In the genomic region with DNA sequence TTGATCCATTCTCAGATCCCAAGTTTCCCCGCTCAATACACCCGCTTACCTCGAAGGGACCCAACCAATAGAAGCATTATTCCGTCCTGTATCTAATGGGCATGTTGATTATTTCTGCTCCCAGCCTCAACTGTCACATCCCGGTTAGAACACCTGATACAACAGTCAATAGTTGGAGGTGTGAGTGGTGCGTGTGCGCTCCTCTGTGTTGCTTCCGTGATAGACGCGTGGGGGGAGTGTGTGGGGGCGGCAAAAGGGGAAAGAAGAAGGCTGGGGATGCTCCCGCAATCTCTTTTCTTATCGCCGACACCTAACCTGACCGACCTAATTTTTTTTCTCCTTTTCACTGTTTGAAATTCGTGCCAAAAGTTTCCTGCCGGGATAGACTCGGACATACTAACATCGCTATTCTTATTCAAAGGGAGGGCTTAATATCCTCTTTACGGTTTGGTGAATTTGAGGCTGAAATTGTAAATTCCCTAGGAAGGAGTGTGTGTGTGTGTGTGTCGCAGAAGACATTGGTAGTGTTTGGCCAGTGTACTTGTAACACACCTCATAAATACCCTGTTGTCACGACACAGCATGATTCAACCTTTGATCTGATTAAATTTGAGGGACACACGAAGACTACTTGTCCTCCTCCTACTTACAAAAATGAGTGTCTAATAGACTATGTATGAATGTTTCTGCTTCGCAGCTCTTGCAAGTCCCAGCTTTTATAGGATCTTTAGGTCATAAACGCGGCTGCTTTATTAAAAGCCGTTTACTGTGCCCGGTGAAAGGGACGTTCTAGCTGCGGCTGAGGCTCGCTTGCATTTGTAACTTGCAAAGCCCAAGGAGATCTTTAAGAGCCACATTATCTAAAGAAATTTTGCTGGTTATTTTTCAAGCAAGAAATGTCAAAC, we compare ENCODE assay signal across 12 cellular contexts. TPM values are rescaled to one million over a fixed set of nuclear protein-coding genes. Genes with fewer than 3 reads are reported as not detected.
DNase-seq lines count a peak whose midpoint lies in the region; ATAC-seq, FAIRE-seq and TF ChIP-seq lines count a peak whose summit lies in the region.
"Had no signal": no experiment of that assay in that cellular context is flagged by ENCODE, and none has a peak within 500 bp of the region (broad histone marks: within the 10 kb centered on the region; RNA-seq: fewer than 3 reads in every experiment).

No MANE protein-coding gene starts in this region.

- peak overlapping the region; percentile 31 for H3K27ac Mint-ChIP-seq in stimulated activated naive CD8-positive, alpha-beta T cell treated with anti-CD3 and anti-CD28 coated beads, Interleukin-15, Interleukin-2, amounts not matched to agents 100 ng/mL and 50 ng/mL, for 24 hours

- no TSS peak for BruUV-seq in PC-3 (replicated peaks; lab: Mats Ljungman, UMichigan)

- DNase-seq in stimulated activated naive CD8-positive, alpha-beta T cell treated with anti-CD3 and anti-CD28 coated beads, Interleukin-15, Interleukin-2, amounts not matched to agents 100 U/mL and 50 U/mL, for 24 hours = no peak
- peak; percentile 22 for DNase-seq in PC-3
- no peak for DNase-seq in keratinocyte (ENCODE audit: low read depth, low spot score)
- no peak for DNase-seq in GM19240 (ENCODE audit: insufficient read length, low spot score)
- DNase-seq in stimulated activated CD4-positive, alpha-beta T cell treated with anti-CD3 and anti-CD28 coated beads, Interleukin-4, amount 100 ng/mL, for 24 hours = no peak
- DNase-seq: adrenal gland, mammary epithelial cell, testis had no signal

- H3K4me1 ChIP-seq in PC-3 (ENCODE audit: insufficient read depth, low read length) = no peaks in the 10 kb centered on the region
- H3K4me1 ChIP-seq in keratinocyte (ENCODE audit: control insufficient read depth, extremely low read depth, insufficient read depth, low read length) = peaks cover 18% of the 10 kb centered on the region

- H3K4me1 Mint-ChIP-seq in stimulated activated naive CD8-positive, alpha-beta T cell treated with anti-CD3 and anti-CD28 coated beads, Interleukin-15, Interleukin-2, amounts not matched to agents 100 ng/mL and 50 ng/mL, for 24 hours (ENCODE audit: low read depth) = peaks cover 34% of the 10 kb centered on the region

- H4K20me1 ChIP-seq in PC-3 (ENCODE audit: low read length) (no peaks in the 10 kb centered on the region), keratinocyte (ENCODE audit: control insufficient read depth, extremely low read depth, insufficient read depth, low read length) (no peaks in the 10 kb centered on the region)

- H3K4me3 ChIP-seq in PC-3 (ENCODE audit: low read length) (0 out of 2 replicates have a peak overlapping the region, but pooled peaks have one; percentile 70), keratinocyte (ENCODE audit: control insufficient read depth in 2 of 3, extremely low read depth in 1 of 3, insufficient read depth in 2 of 3, low read depth in 1 of 3, low read length in 3 of 3) (peak overlapping the region in 1 of 3 experiments; percentile 46)

- peaks cover 92% of the 10 kb centered on the region for H3K27me3 Mint-ChIP-seq in stimulated activated naive CD8-positive, alpha-beta T cell treated with anti-CD3 and anti-CD28 coated beads, Interleukin-15, Interleukin-2, amounts not matched to agents 100 ng/mL and 50 ng/mL, for 24 hours

- intact Hi-C loops in PC-3 (cut with micrococcal nuclease) = loop anchor here (2.0 to 10.0 kb wide), 3 partner anchors 116 to 741 kb away; no protein-coding TSS in a partner anchor

- H3K36me3 Mint-ChIP-seq in stimulated activated naive CD8-positive, alpha-beta T cell treated with anti-CD3 and anti-CD28 coated beads, Interleukin-15, Interleukin-2, amounts not matched to agents 100 ng/mL and 50 ng/mL, for 24 hours (ENCODE audit: low read depth) = peaks cover 4% of the 10 kb centered on the region

- H3K79me2 ChIP-seq in PC-3 (ENCODE audit: low read length) (no peaks in the 10 kb centered on the region), keratinocyte (ENCODE audit: control insufficient read depth, insufficient read depth, low read length) (no peaks in the 10 kb centered on the region)

- dilution Hi-C loops in keratinocyte (cut with MboI; ENCODE audit: extremely low pct_ligation_motif_present, low sequenced_read_pairs) = no loop called here

- FAIRE-seq in keratinocyte (lab: Jason Lieb, UNC) = no peak
- FAIRE-seq: G401.6 had no signal

- peak overlapping the region; percentile 0 for H3K4me3 Mint-ChIP-seq in stimulated activated naive CD8-positive, alpha-beta T cell treated with anti-CD3 and anti-CD28 coated beads, Interleukin-15, Interleukin-2, amounts not matched to agents 100 ng/mL and 50 ng/mL, for 24 hours

- H2AFZ ChIP-seq in PC-3 (ENCODE audit: low read length) (no peak overlapping the region), keratinocyte (ENCODE audit: control insufficient read depth, low read length) (no peak overlapping the region)

- POLR2A ChIA-PET in PC-3 (lab: Charles Lee; ENCODE audit: unreplicated experiment) = no interaction called here

- H3K4me2 ChIP-seq in PC-3 (ENCODE audit: low read length) (peak overlapping the region; percentile 76; the same call in 1 of the 2 replicates), keratinocyte (ENCODE audit: control insufficient read depth, extremely low read depth, insufficient read depth, low read depth, low read length) (peak overlapping the region; percentile 68)

- ATAC-seq in stimulated activated naive CD8-positive, alpha-beta T cell treated with anti-CD3 and anti-CD28 coated beads, Interleukin-15, Interleukin-2, amounts not matched to agents 100 U/mL and 50 U/mL, for 24 hours = no peak
- no peak for ATAC-seq in PC-3
- no peak for ATAC-seq in GM19397 (IDR thresholded peaks at IDR 0.05; ENCODE audit: unreplicated experiment)
- ATAC-seq in GM18858 (IDR thresholded peaks at IDR 0.05; ENCODE audit: unreplicated experiment) = no peak

- H3K9ac ChIP-seq in PC-3 (ENCODE audit: low read length) (no peak overlapping the region), keratinocyte (ENCODE audit: control insufficient read depth, extremely low read depth, insufficient read depth, low read length) (no peak overlapping the region)

- H3K9me3 ChIP-seq in PC-3 (ENCODE audit: low read length) (no peaks in the 10 kb centered on the region), keratinocyte (ENCODE audit: control insufficient read depth, low read depth, low read length) (no peaks in the 10 kb centered on the region)
- H3K9me3 ChIP-seq: adrenal gland, testis had no signal

- no peaks in the 10 kb centered on the region for H3F3A ChIP-seq in PC-3 (ENCODE audit: low read length, unreplicated experiment)

- no peaks in the 10 kb centered on the region for H3K9me2 ChIP-seq in PC-3 (replicated peaks; ENCODE audit: low read length)

- CTCF ChIA-PET in PC-3 (lab: Charles Lee) = no interaction called here

- H3K27me3 ChIP-seq in PC-3 (ENCODE audit: low read length) (peaks cover 94% of the 10 kb centered on the region), keratinocyte (ENCODE audit: control insufficient read depth, extremely low read depth, insufficient read depth, low read length) (peaks cover 65% of the 10 kb centered on the region)
- H3K27me3 ChIP-seq: testis had no signal

- no peaks in the 10 kb centered on the region for H3K9me3 Mint-ChIP-seq in stimulated activated naive CD8-positive, alpha-beta T cell treated with anti-CD3 and anti-CD28 coated beads, Interleukin-15, Interleukin-2, amounts not matched to agents 100 ng/mL and 50 ng/mL, for 24 hours

- H3K27ac ChIP-seq in PC-3 (ENCODE audit: low read length) (no peak overlapping the region), keratinocyte (ENCODE audit: control insufficient read depth, insufficient read depth, low read length) (no peak overlapping the region)

- no peaks in the 10 kb centered on the region for H3K36me3 ChIP-seq in PC-3 (ENCODE audit: low read depth, low read length)
- H3K36me3 ChIP-seq in keratinocyte (ENCODE audit: control insufficient read depth in 2 of 2, extremely low read depth in 1 of 2, insufficient read depth in 2 of 2, low read length in 2 of 2) = no peaks in the 10 kb centered on the region
- H3K36me3 ChIP-seq: adrenal gland had no signal

- no peaks in the 10 kb centered on the region for H3K9me1 ChIP-seq in keratinocyte (ENCODE audit: control insufficient read depth, extremely low read depth, insufficient read depth, low read length)

- no peak for TF ChIP-seq CTCF in PC-3 (conservative IDR thresholded peaks at IDR 0.05; ENCODE audit: low read depth, low read length)
- no peak for TF ChIP-seq CTCF in keratinocyte (optimal IDR thresholded peaks at IDR 0.05 in 1 of 3, IDR thresholded peaks at IDR 0.05 in 1 of 3, conservative IDR thresholded peaks at IDR 0.05 in 1 of 3; ENCODE audit: extremely low read depth in 1 of 3, insufficient read depth in 2 of 3, low read length in 3 of 3)

RNA-seq across cellular contexts. Expression of gene PROX1, which starts 1.5 kb away (rescaled TPM):
- total RNA-seq in PC-3 (2014; rRNA removed) = 0.12 TPM in 1 of 2 replicates, not detected in the other
- polyA plus RNA-seq in keratinocyte = 0.20 to 0.31 TPM (median 0.24 TPM) in 3 replicates
- 0.70 TPM for polyA plus RNA-seq in keratinocyte (2011; ENCODE audit: low read depth)
- 0.14 and 0.39 TPM in 2 replicates for polyA plus RNA-seq in keratinocyte (2011; cell fraction: cytosol; rRNA removed)
- 1.5 TPM in 2 replicates for polyA plus RNA-seq in keratinocyte (2011; cell fraction: nucleus; rRNA removed)
- 0.17 and 0.45 TPM in 2 replicates for polyA plus RNA-seq in keratinocyte (2012; ENCODE audit: low replicate concordance)
- 0.16 to 2.8 TPM (median 2.5 TPM) in 3 replicates for polyA minus RNA-seq in keratinocyte
- 0.38 TPM for polyA minus RNA-seq in keratinocyte (2011; cell fraction: cytosol; rRNA and poly(A)+ RNA removed)
- 0.42 and 0.93 TPM in 2 replicates for polyA minus RNA-seq in keratinocyte (2011; cell fraction: nucleus; rRNA and poly(A)+ RNA removed)
